In genomic region chr11:13343067-13343466, GRCh38 we compare ENCODE assay signal across 17 cellular contexts.
DNase-seq lines count a peak whose midpoint lies in the region; ATAC-seq and TF ChIP-seq lines count a peak whose summit lies in the region.
"Had no signal": no experiment of that assay in that cellular context is flagged by ENCODE, and none has a peak within 500 bp of the region (broad histone marks: within the 10 kb centered on the region; RNA-seq: fewer than 3 reads in every experiment).

No MANE protein-coding gene starts in this region.

- H3K9me3 ChIP-seq in T-helper 17 cell (ENCODE audit: control insufficient read depth, low read length, poor library complexity, severe bottlenecking) (no peaks in the 10 kb centered on the region), SJCRH30 (replicated peaks) (no peaks in the 10 kb centered on the region), right atrium auricular region (no peaks in the 10 kb centered on the region)
- H3K9me3 ChIP-seq: BE2C, mucosa of descending colon, sigmoid colon, upper lobe of left lung had no signal

- no peaks in the 10 kb centered on the region for H3K27me3 Mint-ChIP-seq in T-helper 17 cell
- H3K27me3 Mint-ChIP-seq: activated CD4-positive, alpha-beta T cell treated with anti-CD3 and anti-CD28 coated beads, Interleukin-2, amount 10 ng/mL, durations not matched to agents 7 days and 5 days had no signal

- H3K4me1 ChIP-seq in SJCRH30: no peaks in the 10 kb centered on the region; the same call in 1 of the 2 replicates
- peaks cover 0 to 24% of the 10 kb centered on the region in 2 donors for H3K4me1 ChIP-seq in right atrium auricular region
- H3K4me1 ChIP-seq: BE2C had no signal

- H3K4me3 ChIP-seq in SJCRH30 (no peak overlapping the region), right atrium auricular region (no peak overlapping the region)
- H3K4me3 ChIP-seq: mucosa of descending colon, sigmoid colon, upper lobe of left lung had no signal

- H3K27me3 ChIP-seq in SJCRH30 (no peaks in the 10 kb centered on the region), right atrium auricular region (no peaks in the 10 kb centered on the region)
- H3K27me3 ChIP-seq: BE2C, sigmoid colon, upper lobe of left lung had no signal

- H3K4me3 Mint-ChIP-seq in T-helper 17 cell: peak overlapping the region; percentile 15
- H3K4me3 Mint-ChIP-seq: activated CD4-positive, alpha-beta T cell treated with anti-CD3 and anti-CD28 coated beads, Interleukin-2, amount 10 ng/mL, durations not matched to agents 7 days and 5 days had no signal

- H3K36me3 ChIP-seq in SJCRH30 (no peaks in the 10 kb centered on the region), right atrium auricular region (no peaks in the 10 kb centered on the region)
- H3K36me3 ChIP-seq: BE2C, sigmoid colon had no signal

- peak overlapping the region; percentile 94 for H3K27ac Mint-ChIP-seq in T-helper 17 cell
- H3K27ac Mint-ChIP-seq: activated CD4-positive, alpha-beta T cell treated with anti-CD3 and anti-CD28 coated beads, Interleukin-2, amount 10 ng/mL, durations not matched to agents 7 days and 5 days had no signal

- intact Hi-C loops in sciatic nerve (cut with DNase I): no loop called here

- DNase-seq in GM13976 (ENCODE audit: low spot score) (peak; percentile 45), T-helper 17 cell (no peak), sciatic nerve (ENCODE audit: low spot score) (no peak), SJCRH30 (no peak), DMS153 treated with DMSO at 0.1 percent for 48 hours (lab: John Stamatoyannopoulos, UW; ENCODE audit: unreplicated experiment) (no peak), right atrium auricular region (ENCODE audit: low spot score) (no peak)
- DNase-seq: activated CD4-positive, alpha-beta T cell treated with anti-CD3 and anti-CD28 coated beads, Interleukin-2, amount 10 ng/mL, durations not matched to agents 7 days and 5 days; activated naive CD4-positive, alpha-beta T cell treated with Interleukin-2 at 50 U/mL for 16 hours; BE2C; mucosa of descending colon; NCI-H1417; NCI-H748 treated with DMSO at 0.1 percent for 48 hours; sigmoid colon; SW 1271; upper lobe of left lung had no signal

- TF ChIP-seq CTCF in GM13976 (IDR thresholded peaks at IDR 0.05; ENCODE audit: borderline replicate concordance, control extremely low read depth, extremely low read depth, insufficient read depth, missing control alignments) (no peak), right atrium auricular region (IDR thresholded peaks at IDR 0.05) (no peak)

- peaks cover 6% of the 10 kb centered on the region for H3K36me3 Mint-ChIP-seq in T-helper 17 cell (ENCODE audit: low read depth)

- H3K27ac ChIP-seq in SJCRH30: no peak overlapping the region
- no peak overlapping the region for H3K27ac ChIP-seq in right atrium auricular region
- H3K27ac ChIP-seq: sigmoid colon, upper lobe of left lung had no signal

- peak; percentile 35 for ATAC-seq in GM19397 (IDR thresholded peaks at IDR 0.05; ENCODE audit: unreplicated experiment)
- ATAC-seq in HG03066 (IDR thresholded peaks at IDR 0.05; ENCODE audit: low read depth, unreplicated experiment): peak; percentile 44
- ATAC-seq in T-helper 17 cell: no peak
- ATAC-seq in sciatic nerve: no peak
- ATAC-seq: mucosa of descending colon had no signal

- in situ Hi-C loops in GM13976 (cut with MboI; ENCODE audit: low sequenced_read_pairs, unreplicated experiment): loop anchor here (25.0 kb wide), 1 partner anchor 381 kb away; no protein-coding TSS in a partner anchor

- peaks cover 70% of the 10 kb centered on the region for H3K4me1 Mint-ChIP-seq in T-helper 17 cell

Comparison
In these comparisons a context has a peak if more than half of its experiments do, and no peak if none do; other contexts are left out.
1. ATAC-seq: peak in GM19397 (single experiment) and HG03066 (single experiment); none in T-helper 17 cell (single experiment) and sciatic nerve (single experiment).